In genomic region chr9:136381966-136382513, GRCh38 we compare ENCODE assay signal across 14 cellular contexts. TPM values are rescaled to one million over a fixed set of nuclear protein-coding genes. Genes with fewer than 3 reads are reported as not detected.
DNase-seq lines count a peak whose midpoint lies in the region; FAIRE-seq and TF ChIP-seq lines count a peak whose summit lies in the region.
"Had no signal": no experiment of that assay in that cellular context is flagged by ENCODE, and none has a peak within 500 bp of the region (broad histone marks: within the 10 kb centered on the region; RNA-seq: fewer than 3 reads in every experiment).

No MANE protein-coding gene starts in this region.

- peak overlapping the region; percentile 58 for H3K27ac ChIP-seq in caudate nucleus (ENCODE audit: low read depth, low read length)

- no peaks in the 10 kb centered on the region for H3K9me3 Mint-ChIP-seq in progenitor cell of endocrine pancreas (ENCODE audit: low read depth)
- H3K9me3 Mint-ChIP-seq: H9 had no signal

- H3K27me3 Mint-ChIP-seq in progenitor cell of endocrine pancreas, result no peaks in the 10 kb centered on the region

- H3K4me1 Mint-ChIP-seq in progenitor cell of endocrine pancreas (ENCODE audit: low read depth), result no peaks in the 10 kb centered on the region
- H3K4me1 Mint-ChIP-seq: H9 had no signal

- DNase-seq in GM12891 (ENCODE audit: insufficient read length, low spot score), result no peak
- peak in 44 of 61 donors; percentile 17 to 91 (median 56) for DNase-seq in caudate nucleus (lab: John Stamatoyannopoulos, UW)
- DNase-seq in progenitor cell of endocrine pancreas (ENCODE audit: low spot score, unreplicated experiment), result no peak
- DNase-seq in NCI-H1105 treated with DMSO at 0.1 percent for 48 hours (lab: John Stamatoyannopoulos, UW), result no peak
- DNase-seq: 8988T, DMS79 treated with DMSO at 0.1 percent for 48 hours, H9, Karpas-422, NCI-H1436, NCI-H1930, NCI-H345, NCI-H524 treated with DMSO at 0.1 percent for 48 hours, SHP77 treated with DMSO at 0.1 percent for 48 hours had no signal

- H3K27ac Mint-ChIP-seq in progenitor cell of endocrine pancreas, result no peak overlapping the region
- H3K27ac Mint-ChIP-seq: H9 had no signal

- peaks cover 11% of the 10 kb centered on the region for H3K36me3 Mint-ChIP-seq in progenitor cell of endocrine pancreas (ENCODE audit: insufficient read depth)

- H3K4me3 Mint-ChIP-seq in progenitor cell of endocrine pancreas (ENCODE audit: low read depth), result no peak overlapping the region
- H3K4me3 Mint-ChIP-seq: H9 had no signal

- FAIRE-seq in GM12891 (lab: Jason Lieb, UNC), result no peak

- peak; percentile 6; the same call in 1 of the 2 replicates for TF ChIP-seq POLR2A in GM12891 (IDR thresholded peaks at IDR 0.05; ENCODE audit: low read depth, low read length)

- no peak for TF ChIP-seq CTCF in progenitor cell of endocrine pancreas (IDR thresholded peaks at IDR 0.05; ENCODE audit: unreplicated experiment)

TF ChIP-seq in GM12891, 5 proteins besides CTCF, POLR2A, EP300 and RAD21:
- TF ChIP-seq POLR2AphosphoS5 (IDR thresholded peaks at IDR 0.05; ENCODE audit: low read depth, low read length), result no peak
- no peak for TF ChIP-seq POU2F2 (IDR thresholded peaks at IDR 0.05; ENCODE audit: low read depth, low read length)
- no peak for TF ChIP-seq SPI1 (IDR thresholded peaks at IDR 0.05; ENCODE audit: low read depth, low read length)
- TF ChIP-seq PAX5 (IDR thresholded peaks at IDR 0.05; ENCODE audit: insufficient read depth, low read length, severe bottlenecking), result no peak
- no peak for TF ChIP-seq TAF1 (IDR thresholded peaks at IDR 0.05; ENCODE audit: low read depth, low read length)
TF ChIP-seq in GM12891: peak in this region for 0.

RNA-seq across cellular contexts. Expression of gene CARD9, which starts 8.6 kb away (rescaled TPM):
- 0.33 TPM for polyA plus RNA-seq in GM12891 (2012; ENCODE audit: low read depth, missing spikeins)
- 1.6 and 2.0 TPM in 2 replicates for total RNA-seq in progenitor cell of endocrine pancreas
- total RNA-seq: RPMI7951 had no signal

RNA-seq across cellular contexts. Expression of gene SNAPC4, which starts 17.9 kb away (rescaled TPM):
- 9.8 TPM for polyA plus RNA-seq in GM12891 (2012; ENCODE audit: low read depth, missing spikeins)
- total RNA-seq in progenitor cell of endocrine pancreas, result 22.3 and 23.7 TPM in 2 replicates

RNA-seq across cellular contexts. Expression of gene DNLZ, which starts 18.5 kb away (rescaled TPM):
- polyA plus RNA-seq in GM12891 (2012; ENCODE audit: low read depth, missing spikeins), result 12.1 TPM
- 16.2 and 18.4 TPM in 2 replicates for total RNA-seq in progenitor cell of endocrine pancreas

RNA-seq across cellular contexts. Expression of gene ENTR1, which starts 28.4 kb away (rescaled TPM):
- polyA plus RNA-seq in GM12891 (2012; ENCODE audit: low read depth, missing spikeins), result 33.7 TPM
- 68.3 and 70.9 TPM in 2 replicates for total RNA-seq in progenitor cell of endocrine pancreas

RNA-seq across cellular contexts. Expression of gene PMPCA, which starts 28.4 kb away (rescaled TPM):
- 111 TPM for polyA plus RNA-seq in GM12891 (2012; ENCODE audit: low read depth, missing spikeins)
- 63.6 and 68.3 TPM in 2 replicates for total RNA-seq in progenitor cell of endocrine pancreas

Comparison
In these comparisons a context has a peak if more than half of its experiments do, and no peak if none do; other contexts are left out.
1. DNase-seq: peak in caudate nucleus (44 of 61); none in GM12891 (single experiment), progenitor cell of endocrine pancreas (single experiment) and NCI-H1105 treated with DMSO at 0.1 percent for 48 hours (single experiment).